Comparison of ENCODE assay signal across 10 cellular contexts in the genomic region with DNA sequence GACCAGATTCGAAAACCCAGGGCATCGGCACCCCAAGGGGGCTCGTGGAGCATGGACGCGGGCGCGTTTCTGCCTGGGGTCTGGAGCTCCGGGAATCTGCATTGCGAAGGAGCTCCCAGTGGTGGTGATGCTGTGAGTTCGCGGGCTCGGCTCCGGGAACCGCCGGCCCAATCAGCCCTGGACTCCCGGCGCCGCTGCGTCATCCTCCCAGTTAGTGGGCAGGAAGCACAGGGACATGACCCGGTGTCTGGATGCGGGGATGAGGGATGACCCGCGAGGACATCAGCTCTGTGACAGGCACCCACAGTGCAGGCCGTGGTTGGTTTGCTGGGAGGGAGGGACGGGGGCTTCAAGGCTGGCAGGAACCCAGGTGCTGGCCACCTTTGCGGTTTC. TPM values are rescaled to one million over a fixed set of nuclear protein-coding genes. Genes with fewer than 3 reads are reported as not detected.
DNase-seq lines count a peak whose midpoint lies in the region; ATAC-seq and TF ChIP-seq lines count a peak whose summit lies in the region.
"Had no signal": no experiment of that assay in that cellular context is flagged by ENCODE, and none has a peak within 500 bp of the region (broad histone marks: within the 10 kb centered on the region; RNA-seq: fewer than 3 reads in every experiment).

No MANE protein-coding gene starts in this region.

- no peak overlapping the region for H3K9ac ChIP-seq in colonic mucosa (ENCODE audit: low read depth in 2 of 2, low read length in 2 of 2)

- intact Hi-C loops in Right ventricle myocardium inferior (cut with DNase I) (no loop called here), cardiac septum (cut with DNase I) (no loop called here), colonic mucosa (cut with DNase I) (no loop called here), upper lobe of right lung (cut with DNase I) (no loop called here)
- intact Hi-C loops in activated CD8-positive, alpha-beta T cell treated with anti-CD3 and anti-CD28 coated beads for 36 hours (cut with micrococcal nuclease): no loop called here

- POLR2A ChIA-PET in activated CD8-positive, alpha-beta T cell treated with anti-CD3 and anti-CD28 coated beads for 36 hours (lab: Charles Lee): no interaction called here

- ATAC-seq in Right ventricle myocardium inferior (no peak), lung (ENCODE audit: insufficient read depth, low FRiP score) (no peak), upper lobe of right lung (no peak), HG03097 (IDR thresholded peaks at IDR 0.05; ENCODE audit: low FRiP score, unreplicated experiment) (no peak)
- ATAC-seq in activated CD8-positive, alpha-beta T cell treated with anti-CD3 and anti-CD28 coated beads for 36 hours: no peak
- ATAC-seq: stimulated activated naive CD8-positive, alpha-beta T cell treated with anti-CD3 and anti-CD28 coated beads, Interleukin-15, Interleukin-2, amounts not matched to agents 100 U/mL and 50 U/mL, for 24 hours had no signal

- no peaks in the 10 kb centered on the region for H3K9me3 ChIP-seq in colonic mucosa
- no peaks in the 10 kb centered on the region for H3K9me3 ChIP-seq in lung (ENCODE audit: control insufficient read depth in 2 of 2, insufficient read depth in 1 of 2, low read length in 1 of 2)
- no peaks in the 10 kb centered on the region for H3K9me3 ChIP-seq in upper lobe of right lung

- CTCF ChIA-PET in activated CD8-positive, alpha-beta T cell treated with anti-CD3 and anti-CD28 coated beads for 36 hours (lab: Charles Lee): no interaction called here

- H3K4me3 ChIP-seq in colonic mucosa: peak overlapping the region; percentile 37
- H3K4me3 ChIP-seq in lung: peak overlapping the region; percentile 2
- peak overlapping the region; percentile 54 for H3K4me3 ChIP-seq in upper lobe of right lung

- H3K27me3 ChIP-seq in colonic mucosa (no peaks in the 10 kb centered on the region), lung (ENCODE audit: control insufficient read depth, insufficient read depth) (no peaks in the 10 kb centered on the region), upper lobe of right lung (peaks cover 12% of the 10 kb centered on the region)

- TF ChIP-seq CTCF in colonic mucosa (IDR thresholded peaks at IDR 0.05) (no peak), lung (IDR thresholded peaks at IDR 0.05; ENCODE audit: control extremely low read depth, extremely low read depth) (no peak), upper lobe of right lung (IDR thresholded peaks at IDR 0.05) (no peak)
- no peak for TF ChIP-seq CTCF in activated CD8-positive, alpha-beta T cell treated with anti-CD3 and anti-CD28 coated beads for 36 hours (IDR thresholded peaks at IDR 0.05)

- H3K4me1 ChIP-seq in colonic mucosa (no peaks in the 10 kb centered on the region), lung (ENCODE audit: control insufficient read depth in 2 of 2, insufficient read depth in 2 of 2, low read length in 2 of 2) (peaks cover 0 to 10% of the 10 kb centered on the region in 2 donors), upper lobe of right lung (peaks cover 14% of the 10 kb centered on the region)

- H3K4me1 Mint-ChIP-seq in activated CD8-positive, alpha-beta T cell treated with anti-CD3 and anti-CD28 coated beads for 36 hours (ENCODE audit: low read depth): peaks cover 8% of the 10 kb centered on the region

- DNase-seq in Right ventricle myocardium inferior (ENCODE audit: missing footprints): peak; percentile 73
- no peak for DNase-seq in cardiac septum (ENCODE audit: low spot score)
- DNase-seq in colonic mucosa: no peak
- no peak for DNase-seq in lung (ENCODE audit: low spot score)
- DNase-seq in upper lobe of right lung: no peak
- DNase-seq in activated CD8-positive, alpha-beta T cell treated with anti-CD3 and anti-CD28 coated beads for 36 hours: no peak
- DNase-seq in GDM1 (lab: John Stamatoyannopoulos, UW): no peak
- DNase-seq: DMS79 had no signal

- no peaks in the 10 kb centered on the region for H3K9me3 Mint-ChIP-seq in activated CD8-positive, alpha-beta T cell treated with anti-CD3 and anti-CD28 coated beads for 36 hours

- H3K27me3 Mint-ChIP-seq in activated CD8-positive, alpha-beta T cell treated with anti-CD3 and anti-CD28 coated beads for 36 hours: peaks cover 50% of the 10 kb centered on the region

- H3K36me3 Mint-ChIP-seq in activated CD8-positive, alpha-beta T cell treated with anti-CD3 and anti-CD28 coated beads for 36 hours (ENCODE audit: low read depth): no peaks in the 10 kb centered on the region

- 20 to 23% methylated on average over 26 of the region's 26 CpGs for WGBS in lung, 2 donors

- H3K36me3 ChIP-seq in colonic mucosa (no peaks in the 10 kb centered on the region), lung (ENCODE audit: control insufficient read depth in 2 of 2, insufficient read depth in 2 of 2, low read length in 2 of 2) (no peaks in the 10 kb centered on the region), upper lobe of right lung (no peaks in the 10 kb centered on the region)

- H3K4me3 Mint-ChIP-seq in activated CD8-positive, alpha-beta T cell treated with anti-CD3 and anti-CD28 coated beads for 36 hours: no peak overlapping the region

- H3K27ac Mint-ChIP-seq in activated CD8-positive, alpha-beta T cell treated with anti-CD3 and anti-CD28 coated beads for 36 hours: no peak overlapping the region

- H3K27ac ChIP-seq in colonic mucosa: no peak overlapping the region
- H3K27ac ChIP-seq in lung (ENCODE audit: low read depth in 1 of 2, low read length in 1 of 2): no peak overlapping the region
- H3K27ac ChIP-seq in upper lobe of right lung: no peak overlapping the region

RNA-seq across cellular contexts. Expression of gene NXNL2, which starts 0.9 kb away (rescaled TPM):
- total RNA-seq in Right ventricle myocardium inferior (not detected), cardiac septum (not detected), colonic mucosa (not detected), lung (under 1 TPM; 0.21 to 0.91 TPM), upper lobe of right lung (not detected)
- under 1 TPM; 0.09 to 0.65 TPM for polyA plus RNA-seq in lung
- total RNA-seq in activated CD8-positive, alpha-beta T cell treated with anti-CD3 and anti-CD28 coated beads for 36 hours: not detected

Comparison
In these comparisons a context has a peak if more than half of its experiments do, and no peak if none do; other contexts are left out.
1. H3K4me3 ChIP-seq: peak in every context shown above with its lines; median percentile 54 in upper lobe of right lung; 37 in colonic mucosa; 2 in lung.